Comparison of ENCODE assay signal across 1 cellular context in the genomic region with DNA sequence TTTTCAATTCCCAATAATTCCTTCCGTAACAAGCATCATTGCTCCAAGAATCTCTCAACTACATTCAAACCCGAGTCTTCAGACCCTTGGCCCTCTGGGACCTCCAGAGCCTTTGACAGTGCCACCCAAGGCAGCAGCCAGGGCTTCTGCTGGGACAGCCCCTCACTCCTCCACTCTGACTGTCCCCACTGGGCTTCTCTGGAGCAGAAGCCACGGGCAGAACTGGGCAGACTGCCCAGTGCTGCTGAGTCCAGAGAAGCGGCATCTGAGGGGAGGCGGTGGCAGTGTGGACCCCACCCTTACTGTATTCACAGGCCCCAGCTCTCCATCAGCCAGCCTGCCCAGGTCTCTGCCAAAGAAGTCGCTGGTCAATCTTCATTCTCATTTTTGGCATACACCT.
TF ChIP-seq lines count a peak whose summit lies in the region.

No MANE protein-coding gene starts in this region.

TF ChIP-seq in GM12878, 131 proteins besides CTCF, POLR2A, EP300 and RAD21:
- TF ChIP-seq SMAD5 (IDR thresholded peaks at IDR 0.05; ENCODE audit: low read depth) (no peak), HDGF (IDR thresholded peaks at IDR 0.05) (0 out of 2 replicates have a peak, but pooled peaks have one; percentile 28)
